8 cellular contexts compared by ENCODE assay signal in the genomic region with DNA sequence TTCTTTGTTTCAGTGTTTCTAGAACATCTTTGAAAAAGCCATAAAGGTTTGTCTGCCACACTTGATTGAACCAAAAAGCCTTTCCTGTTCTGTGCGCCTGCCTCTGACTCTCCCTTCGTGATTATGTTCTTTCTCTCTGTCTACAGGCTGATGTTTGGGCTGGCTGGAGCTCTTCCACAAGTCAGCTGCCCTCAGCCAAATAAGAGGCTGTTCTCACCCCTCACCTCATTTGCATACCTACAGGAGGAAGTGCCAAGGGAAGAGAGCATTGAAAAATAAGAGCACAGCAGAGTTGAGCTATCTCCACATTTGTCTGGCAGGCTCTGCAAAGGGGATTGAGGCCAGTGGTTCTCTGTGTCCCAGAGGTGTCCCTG.
A peak's percentile ranks its signal among the peaks of the same experiment; 100 is the strongest.
DNase-seq lines count a peak whose midpoint lies in the region; ATAC-seq lines count a peak whose summit lies in the region.

No MANE protein-coding gene starts in this region.

- in situ Hi-C loops in KBM-7 (cut with MboI; ENCODE audit: low pct_unique_long_range_greater_than_20kb, low sequenced_read_pairs), result no loop called here

- H3K9me3 ChIP-seq in duodenal mucosa (ENCODE audit: control insufficient read depth in 1 of 2, low read length in 2 of 2), result peaks cover 3 to 5% of the 10 kb centered on the region in 2 donors

- H3K4me1 Mint-ChIP-seq in stimulated activated naive CD8-positive, alpha-beta T cell treated with anti-CD3 and anti-CD28 coated beads, Interleukin-15, amount 100 ng/mL, for 72 hours, result peaks cover 33% of the 10 kb centered on the region

- H3K27me3 ChIP-seq in duodenal mucosa (ENCODE audit: control insufficient read depth in 1 of 2, insufficient read depth in 2 of 2, low read length in 2 of 2), result no peaks in the 10 kb centered on the region

- H3K9me3 Mint-ChIP-seq in stimulated activated naive CD8-positive, alpha-beta T cell treated with anti-CD3 and anti-CD28 coated beads, Interleukin-15, amount 100 ng/mL, for 72 hours, result peaks cover 0 to 5% of the 10 kb centered on the region in 2 donors

- peaks cover 0 to 4% of the 10 kb centered on the region in 2 donors for H3K36me3 ChIP-seq in duodenal mucosa (ENCODE audit: control insufficient read depth in 1 of 2, insufficient read depth in 2 of 2, low read length in 2 of 2)

- H3K27ac ChIP-seq in duodenal mucosa (ENCODE audit: low read depth, low read length), result peak overlapping the region; percentile 8

- DNase-seq in KBM-7 (peak; percentile 85), KG1 (lab: John Stamatoyannopoulos, UW) (no peak), NCI-H1930 (lab: John Stamatoyannopoulos, UW) (no peak)
- no peak for DNase-seq in stimulated activated naive CD8-positive, alpha-beta T cell treated with anti-CD3 and anti-CD28 coated beads, Interleukin-15, amount 100 ng/mL, for 72 hours

- no peak overlapping the region for H3K27ac Mint-ChIP-seq in stimulated activated naive CD8-positive, alpha-beta T cell treated with anti-CD3 and anti-CD28 coated beads, Interleukin-15, amount 100 ng/mL, for 72 hours

- H3K4me3 ChIP-seq in duodenal mucosa (ENCODE audit: low read depth in 1 of 2, low read length in 2 of 2), result no peak overlapping the region

- H3K9ac ChIP-seq in duodenal mucosa (ENCODE audit: low read depth in 1 of 2, low read length in 2 of 2), result peak overlapping the region in 1 of 2 donors; percentile 34

- no peaks in the 10 kb centered on the region for H3K27me3 Mint-ChIP-seq in stimulated activated naive CD8-positive, alpha-beta T cell treated with anti-CD3 and anti-CD28 coated beads, Interleukin-15, amount 100 ng/mL, for 72 hours

- ATAC-seq in GM18508 (IDR thresholded peaks at IDR 0.05; ENCODE audit: insufficient read depth, unreplicated experiment) (peak; percentile 32), GM21576 (IDR thresholded peaks at IDR 0.05; ENCODE audit: unreplicated experiment) (peak; percentile 59), GM19328 (IDR thresholded peaks at IDR 0.05; ENCODE audit: unreplicated experiment) (no peak)
- peak; percentile 59 for ATAC-seq in stimulated activated naive CD8-positive, alpha-beta T cell treated with anti-CD3 and anti-CD28 coated beads, Interleukin-15, amount 100 ng/mL, for 72 hours

- peaks cover 30 to 44% of the 10 kb centered on the region in 2 donors for H3K4me1 ChIP-seq in duodenal mucosa (ENCODE audit: control insufficient read depth in 1 of 2, insufficient read depth in 2 of 2, low read length in 2 of 2)

- H3K4me3 Mint-ChIP-seq in stimulated activated naive CD8-positive, alpha-beta T cell treated with anti-CD3 and anti-CD28 coated beads, Interleukin-15, amount 100 ng/mL, for 72 hours, result no peak overlapping the region
